23 cellular contexts compared by ENCODE assay signal in the genomic region with DNA sequence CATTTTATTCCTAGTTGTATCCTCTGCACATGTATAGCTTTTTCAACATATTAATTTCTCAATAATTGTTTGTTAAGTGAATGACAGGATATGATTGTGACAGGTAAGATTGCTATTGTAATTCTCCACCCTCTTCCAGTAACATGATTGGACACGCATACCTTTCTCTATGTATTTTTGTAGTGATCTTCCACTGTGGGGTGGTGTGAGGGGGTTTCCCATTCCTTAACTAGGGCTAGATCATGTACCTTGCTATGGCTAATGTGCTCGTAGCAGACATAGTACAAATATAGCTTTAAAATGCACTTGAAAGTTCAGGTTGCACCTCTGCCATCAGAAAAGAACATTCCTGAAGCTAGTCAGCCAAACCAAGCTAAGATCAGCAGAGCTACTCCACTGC.
DNase-seq lines count a peak whose midpoint lies in the region; ATAC-seq and TF ChIP-seq lines count a peak whose summit lies in the region.
"Had no signal": no experiment of that assay in that cellular context is flagged by ENCODE, and none has a peak within 500 bp of the region (broad histone marks: within the 10 kb centered on the region; RNA-seq: fewer than 3 reads in every experiment).

No MANE protein-coding gene starts in this region.

- no peaks in the 10 kb centered on the region for H3K9me3 ChIP-seq in RWPE2 (ENCODE audit: severe bottlenecking)
- H3K9me3 ChIP-seq in thyroid gland: no peaks in the 10 kb centered on the region
- H3K9me3 ChIP-seq: BE2C; BLaER1 treated with 17β-estradiol and CSF1 and Interleukin-3, amounts not matched to agents 10 nM and 100 nM had no signal

- TF ChIP-seq POLR2A in thyroid gland (IDR thresholded peaks at IDR 0.05) (no peak), GM18505 (IDR thresholded peaks at IDR 0.05; ENCODE audit: borderline replicate concordance, extremely low read depth, insufficient read depth, insufficient read length) (no peak)

- H3K27ac ChIP-seq in RWPE2 (ENCODE audit: poor library complexity, severe bottlenecking): peak overlapping the region; percentile 27
- peak overlapping the region in 1 of 3 donors; percentile 8 for H3K27ac ChIP-seq in thyroid gland
- no peak overlapping the region for H3K27ac ChIP-seq in substantia nigra (ENCODE audit: low read depth, low read length, poor library complexity, severe bottlenecking)
- H3K27ac ChIP-seq: A549; BLaER1 treated with 17β-estradiol and CSF1 and Interleukin-3, amounts not matched to agents 10 nM and 100 nM; GM23248 had no signal

- no peaks in the 10 kb centered on the region for H3K36me3 ChIP-seq in RWPE2 (ENCODE audit: low read depth)
- no peaks in the 10 kb centered on the region for H3K36me3 ChIP-seq in thyroid gland
- H3K36me3 ChIP-seq: BE2C; BLaER1 treated with 17β-estradiol and CSF1 and Interleukin-3, amounts not matched to agents 10 nM and 100 nM had no signal

- DNase-seq in HPDE6-E6E7 (ENCODE audit: extremely low spot score): peak; percentile 21
- DNase-seq in RWPE2 (ENCODE audit: low spot score): no peak
- DNase-seq in epithelial cell of esophagus (ENCODE audit: low read depth): peak; percentile 49
- peak; percentile 22 to 58 for DNase-seq in thyroid gland
- no peak for DNase-seq in NK-92 treated with Interleukin-12 subunit alpha and Interleukin-12 subunit beta, amount 100 ng/mL, for 24 hours (lab: John Stamatoyannopoulos, UW)
- no peak for DNase-seq in substantia nigra (lab: John Stamatoyannopoulos, UW)
- DNase-seq: 8988T; ACHN; AML-193; BE2C; CD4-positive, alpha-beta T cell; CD8-positive, alpha-beta memory T cell; DMS 273 treated with DMSO at 0.1 percent for 48 hours; DMS79; EL; GDM1; GM23248; H7; HCEC 1CT had no signal

- TF ChIP-seq CTCF in RWPE2 (IDR thresholded peaks at IDR 0.05; ENCODE audit: poor library complexity, severe bottlenecking) (no peak), epithelial cell of esophagus (IDR thresholded peaks at IDR 0.05; ENCODE audit: insufficient read depth, low read depth, low read length, missing control alignments) (no peak), thyroid gland (IDR thresholded peaks at IDR 0.05) (no peak)

- no peaks in the 10 kb centered on the region for H3K27me3 ChIP-seq in RWPE2 (ENCODE audit: insufficient read depth, poor library complexity, severe bottlenecking)
- no peaks in the 10 kb centered on the region for H3K27me3 ChIP-seq in thyroid gland
- H3K27me3 ChIP-seq: BE2C; BLaER1 treated with 17β-estradiol and CSF1 and Interleukin-3, amounts not matched to agents 10 nM and 100 nM had no signal

- no peak overlapping the region for H3K4me3 ChIP-seq in RWPE2 (ENCODE audit: severe bottlenecking)
- H3K4me3 ChIP-seq in epithelial cell of esophagus (ENCODE audit: low read length): no peak overlapping the region
- no peak overlapping the region for H3K4me3 ChIP-seq in thyroid gland (replicated peaks in 1 of 3)
- H3K4me3 ChIP-seq: A549; BLaER1 treated with 17β-estradiol and CSF1 and Interleukin-3, amounts not matched to agents 10 nM and 100 nM; GM12878; GM23248 had no signal

- ATAC-seq in RWPE2 (ENCODE audit: low read depth) (peak; percentile 88), GM18505 (IDR thresholded peaks at IDR 0.05; ENCODE audit: unreplicated experiment) (no peak)
- ATAC-seq: A549, GM12878 had no signal

- peaks cover 12% of the 10 kb centered on the region for H3K4me1 ChIP-seq in RWPE2 (ENCODE audit: insufficient read depth, poor library complexity, severe bottlenecking)
- peaks cover 5 to 8% of the 10 kb centered on the region in 2 donors for H3K4me1 ChIP-seq in thyroid gland
- H3K4me1 ChIP-seq: A549; BE2C; BLaER1 treated with 17β-estradiol and CSF1 and Interleukin-3, amounts not matched to agents 10 nM and 100 nM had no signal

- intact Hi-C loops in thyroid gland (cut with DNase I): no loop called here

- WGBS in thyroid gland, 2 donors: 37 to 38% methylated on average over 2 of the region's 2 CpGs

Comparison
In these comparisons a context has a peak if more than half of its experiments do, and no peak if none do; other contexts are left out.
1. DNase-seq: peak in HPDE6-E6E7 (single experiment), epithelial cell of esophagus (single experiment) and thyroid gland (2 of 2); none in RWPE2 (single experiment), NK-92 treated with Interleukin-12 subunit alpha and Interleukin-12 subunit beta, amount 100 ng/mL, for 24 hours (single experiment) and substantia nigra (0 of 49).